Comparison of ENCODE assay signal across 12 cellular contexts in genomic region chr9:137026828-137027227, GRCh38. TPM values are rescaled to one million over a fixed set of nuclear protein-coding genes. Genes with fewer than 3 reads are reported as not detected.
DNase-seq lines count a peak whose midpoint lies in the region; ATAC-seq, FAIRE-seq and TF ChIP-seq lines count a peak whose summit lies in the region.
"Had no signal": no experiment of that assay in that cellular context is flagged by ENCODE, and none has a peak within 500 bp of the region (broad histone marks: within the 10 kb centered on the region; RNA-seq: fewer than 3 reads in every experiment).

No MANE protein-coding gene starts in this region.

- no peaks in the 10 kb centered on the region for H3K9me3 ChIP-seq in CD8-positive, alpha-beta T cell (ENCODE audit: low read length)

- no peak for FAIRE-seq in urothelium cell line (lab: Jason Lieb, UNC)

- H3K27ac Mint-ChIP-seq in CD8-positive, alpha-beta T cell = no peak overlapping the region
- H3K27ac Mint-ChIP-seq in effector memory CD8-positive, alpha-beta T cell = peak overlapping the region; percentile 60 to 78
- no peak overlapping the region for H3K27ac Mint-ChIP-seq in progenitor cell of endocrine pancreas

- H3K27me3 Mint-ChIP-seq in CD8-positive, alpha-beta T cell (ENCODE audit: low read depth) = no peaks in the 10 kb centered on the region
- H3K27me3 Mint-ChIP-seq in effector memory CD8-positive, alpha-beta T cell = no peaks in the 10 kb centered on the region
- peaks cover 3% of the 10 kb centered on the region for H3K27me3 Mint-ChIP-seq in progenitor cell of endocrine pancreas

- H3K27me3 ChIP-seq in CD8-positive, alpha-beta T cell (ENCODE audit: insufficient read depth, low read length) = no peaks in the 10 kb centered on the region

- no peak for TF ChIP-seq CTCF in CD8-positive, alpha-beta T cell (IDR thresholded peaks at IDR 0.05)
- TF ChIP-seq CTCF in NB4 (IDR thresholded peaks at IDR 0.05; ENCODE audit: low read depth, low read length) (no peak), progenitor cell of endocrine pancreas (IDR thresholded peaks at IDR 0.05; ENCODE audit: unreplicated experiment) (no peak)

- CTCF ChIA-PET in CD8-positive, alpha-beta T cell (lab: Charles Lee) = interaction anchor here (0.9 to 3.8 kb wide), 15 partner anchors 9 to 542 kb away, joined by 3 to 44 read pairs (median 4); partner anchors contain the start of genes AJM1 and FBXW5

- peaks cover 57% of the 10 kb centered on the region for H3K4me1 ChIP-seq in CD8-positive, alpha-beta T cell (ENCODE audit: insufficient read depth, low read length)

- no peaks in the 10 kb centered on the region for H3K36me3 ChIP-seq in CD8-positive, alpha-beta T cell (ENCODE audit: insufficient read depth, low read length)

- H3K27ac ChIP-seq in CD8-positive, alpha-beta T cell (ENCODE audit: low read depth, low read length) = no peak overlapping the region

- H3K4me3 ChIP-seq in CD8-positive, alpha-beta T cell (ENCODE audit: low read depth, low read length) = peak overlapping the region; percentile 30
- peak overlapping the region; percentile 85 for H3K4me3 ChIP-seq in NB4 (ENCODE audit: low read depth, low read length)

- POLR2A ChIA-PET in CD8-positive, alpha-beta T cell (lab: Charles Lee) = interaction anchor here (1.0 to 1.2 kb wide), 2 partner anchors 9 to 30 kb away, joined by 3 to 5 read pairs; partner anchors contain the start of gene CLIC3

- no peaks in the 10 kb centered on the region for H3K9me3 Mint-ChIP-seq in CD8-positive, alpha-beta T cell
- H3K9me3 Mint-ChIP-seq in effector memory CD8-positive, alpha-beta T cell = no peaks in the 10 kb centered on the region
- H3K9me3 Mint-ChIP-seq in progenitor cell of endocrine pancreas (ENCODE audit: low read depth) = no peaks in the 10 kb centered on the region
- H3K9me3 Mint-ChIP-seq: activated naive CD4-positive, alpha-beta T cell treated with anti-CD3 and anti-CD28 coated beads, Interleukin-2, amount 50 U/mL, for 72 hours had no signal

- no peak for TF ChIP-seq POLR2A in NB4 (IDR thresholded peaks at IDR 0.05; ENCODE audit: extremely low read depth, insufficient read length)

- H3K4me1 Mint-ChIP-seq in CD8-positive, alpha-beta T cell (ENCODE audit: low read depth) = peaks cover 34% of the 10 kb centered on the region
- peaks cover 33 to 39% of the 10 kb centered on the region in 2 donors for H3K4me1 Mint-ChIP-seq in effector memory CD8-positive, alpha-beta T cell (ENCODE audit: low read depth in 2 of 2)
- H3K4me1 Mint-ChIP-seq in progenitor cell of endocrine pancreas (ENCODE audit: low read depth) = peaks cover 2% of the 10 kb centered on the region

- peaks cover 2% of the 10 kb centered on the region for H3K36me3 Mint-ChIP-seq in CD8-positive, alpha-beta T cell
- H3K36me3 Mint-ChIP-seq in effector memory CD8-positive, alpha-beta T cell (ENCODE audit: insufficient read depth) = peaks cover 38% of the 10 kb centered on the region
- H3K36me3 Mint-ChIP-seq in progenitor cell of endocrine pancreas (ENCODE audit: insufficient read depth) = no peaks in the 10 kb centered on the region
- H3K36me3 Mint-ChIP-seq: activated naive CD4-positive, alpha-beta T cell treated with anti-CD3 and anti-CD28 coated beads, Interleukin-2, amount 50 U/mL, for 72 hours had no signal

- no peak for DNase-seq in CD8-positive, alpha-beta T cell
- DNase-seq in NB4 (ENCODE audit: low read depth) = peak; percentile 37
- DNase-seq in effector memory CD8-positive, alpha-beta T cell = no peak
- DNase-seq in progenitor cell of endocrine pancreas (ENCODE audit: low spot score, unreplicated experiment) = no peak
- no peak for DNase-seq in urothelium cell line (ENCODE audit: low spot score)
- DNase-seq: SIG-M5 had no signal

- peak overlapping the region; percentile 84 for H3K4me3 Mint-ChIP-seq in CD8-positive, alpha-beta T cell
- peak overlapping the region; percentile 90 to 91 for H3K4me3 Mint-ChIP-seq in effector memory CD8-positive, alpha-beta T cell
- peak overlapping the region; percentile 75 for H3K4me3 Mint-ChIP-seq in progenitor cell of endocrine pancreas (ENCODE audit: low read depth)

- ATAC-seq in CD8-positive, alpha-beta T cell = no peak
- ATAC-seq in effector memory CD8-positive, alpha-beta T cell (replicated peaks) = no peak
- ATAC-seq in HG02884 (IDR thresholded peaks at IDR 0.05; ENCODE audit: unreplicated experiment) = no peak
- no peak for ATAC-seq in HG03520 (IDR thresholded peaks at IDR 0.05; ENCODE audit: unreplicated experiment)
- no peak for ATAC-seq in GM21528 (IDR thresholded peaks at IDR 0.05; ENCODE audit: low FRiP score, unreplicated experiment)
- ATAC-seq: activated naive CD4-positive, alpha-beta T cell treated with anti-CD3 and anti-CD28 coated beads, Interleukin-2, amount 50 U/mL, for 72 hours had no signal

- intact Hi-C loops in CD8-positive, alpha-beta T cell (cut with DNase I, micrococcal nuclease) = loop anchor here in 1 of 2 experiments (5.0 kb wide), 1 partner anchor 45 kb away; the partner anchor contains the start of gene SAPCD2

RNA-seq across cellular contexts. Expression of gene ABCA2, which starts 1.2 kb away (rescaled TPM):
- total RNA-seq in CD8-positive, alpha-beta T cell = 10 to 100 TPM; 87.5 to 93.0 TPM
- 26.4 and 30.1 TPM in 2 replicates for total RNA-seq in progenitor cell of endocrine pancreas

RNA-seq across cellular contexts. Expression of gene FUT7, which starts 5.1 kb away (rescaled TPM):
- under 1 TPM; 0.42 to 0.65 TPM for total RNA-seq in CD8-positive, alpha-beta T cell
- total RNA-seq in progenitor cell of endocrine pancreas = not detected in 2 replicates
- total RNA-seq: LHCN-M2, renal cortical epithelial cell had no signal

RNA-seq across cellular contexts. Expression of gene NPDC1, which starts 19.1 kb away (rescaled TPM):
- 10 to 100 TPM; 29.7 to 29.8 TPM for total RNA-seq in CD8-positive, alpha-beta T cell
- 62.0 and 73.2 TPM in 2 replicates for total RNA-seq in progenitor cell of endocrine pancreas

RNA-seq across cellular contexts. Expression of gene ENTPD2, which starts 27.0 kb away (rescaled TPM):
- total RNA-seq in CD8-positive, alpha-beta T cell = not detected
- 0.19 and 0.51 TPM in 2 replicates for total RNA-seq in progenitor cell of endocrine pancreas
- total RNA-seq: LHCN-M2 had no signal

RNA-seq across cellular contexts. Expression of gene CLIC3, which starts 30.5 kb away (rescaled TPM):
- total RNA-seq in CD8-positive, alpha-beta T cell = 1 to 10 TPM; 7.6 to 8.8 TPM
- total RNA-seq in progenitor cell of endocrine pancreas = 0.64 TPM in 1 of 2 replicates, not detected in the other
- total RNA-seq: activated naive CD4-positive, alpha-beta T cell treated with anti-CD3 and anti-CD28 coated beads, Interleukin-2, amount 50 U/mL, for 72 hours had no signal

Comparison
In these comparisons a context has a peak if more than half of its experiments do, and no peak if none do; other contexts are left out.
1. H3K27ac Mint-ChIP-seq: peak in effector memory CD8-positive, alpha-beta T cell (2 of 2); none in CD8-positive, alpha-beta T cell (single experiment) and progenitor cell of endocrine pancreas (single experiment).
2. Peak in every context shown above with its lines, with median percentiles within 50 percentile points of each other: H3K4me3 Mint-ChIP-seq.